In genomic region chr1:36457691-36458090, GRCh38 we compare ENCODE assay signal across 11 cellular contexts. TPM values are rescaled to one million over a fixed set of nuclear protein-coding genes. Genes with fewer than 3 reads are reported as not detected.
DNase-seq lines count a peak whose midpoint lies in the region; ATAC-seq and TF ChIP-seq lines count a peak whose summit lies in the region.
"Had no signal": no experiment of that assay in that cellular context is flagged by ENCODE, and none has a peak within 500 bp of the region (broad histone marks: within the 10 kb centered on the region; RNA-seq: fewer than 3 reads in every experiment).

No MANE protein-coding gene starts in this region.

- CTCF ChIA-PET in RWPE1 (lab: Yijun Ruan, JAX) = no interaction called here

- POLR2A ChIA-PET in RWPE1 (lab: Yijun Ruan, JAX; ENCODE audit: low non-redundant PET) = no interaction called here

- H3K27me3 Mint-ChIP-seq in activated naive CD8-positive, alpha-beta T cell treated with anti-CD3 and anti-CD28 coated beads for 36 hours = no peaks in the 10 kb centered on the region
- H3K27me3 Mint-ChIP-seq: naive B cell had no signal

- H3K9me3 Mint-ChIP-seq in activated naive CD8-positive, alpha-beta T cell treated with anti-CD3 and anti-CD28 coated beads for 36 hours = no peaks in the 10 kb centered on the region
- H3K9me3 Mint-ChIP-seq: naive B cell had no signal

- TF ChIP-seq CTCF in RWPE1 (conservative IDR thresholded peaks at IDR 0.05; ENCODE audit: low read depth) = no peak

- H3K36me3 ChIP-seq in KOPT-K1 (ENCODE audit: insufficient read depth, low read length) = peaks cover 81% of the 10 kb centered on the region

- H3K4me3 Mint-ChIP-seq in activated naive CD8-positive, alpha-beta T cell treated with anti-CD3 and anti-CD28 coated beads for 36 hours = no peak overlapping the region

- peaks cover 33% of the 10 kb centered on the region for H3K4me1 Mint-ChIP-seq in activated naive CD8-positive, alpha-beta T cell treated with anti-CD3 and anti-CD28 coated beads for 36 hours

- H3K36me3 Mint-ChIP-seq in activated naive CD8-positive, alpha-beta T cell treated with anti-CD3 and anti-CD28 coated beads for 36 hours = peaks cover 27% of the 10 kb centered on the region

- peak overlapping the region; percentile 86 for H3K27ac Mint-ChIP-seq in activated naive CD8-positive, alpha-beta T cell treated with anti-CD3 and anti-CD28 coated beads for 36 hours

- no peak for ATAC-seq in HG03135 (IDR thresholded peaks at IDR 0.05; ENCODE audit: unreplicated experiment)

- H3K9me3 ChIP-seq in KOPT-K1 (ENCODE audit: insufficient read depth, low read length, poor library complexity, severe bottlenecking) = no peaks in the 10 kb centered on the region

- peak; percentile 78 to 85 for DNase-seq in AML-193 (lab: John Stamatoyannopoulos, UW)
- DNase-seq in activated naive CD8-positive, alpha-beta T cell treated with anti-CD3 and anti-CD28 coated beads for 36 hours = no peak
- DNase-seq in RWPE1 (ENCODE audit: low spot score) = no peak
- DNase-seq in SW 1271 (lab: John Stamatoyannopoulos, UW) = no peak
- DNase-seq: activated effector memory CD4-positive, alpha-beta T cell treated with anti-CD3 and anti-CD28 coated beads, Interleukin-2, amount 50 U/mL, for 16 hours; C1 segment of cervical spinal cord; effector CD8-positive, alpha-beta T cell; hypothalamus; naive B cell had no signal

- H3K27ac ChIP-seq in KOPT-K1 (ENCODE audit: low read depth, low read length, poor library complexity, severe bottlenecking) (peak overlapping the region; percentile 60), RWPE1 (no peak overlapping the region)

RNA-seq across cellular contexts. Expression of gene MRPS15, which starts 6.5 kb away (rescaled TPM):
- total RNA-seq in activated naive CD8-positive, alpha-beta T cell treated with anti-CD3 and anti-CD28 coated beads for 36 hours = 100 to 1,000 TPM; 137 to 149 TPM

RNA-seq across cellular contexts. Expression of gene OSCP1, which starts 7.4 kb away (rescaled TPM):
- 1 to 10 TPM; 2.4 to 2.7 TPM for total RNA-seq in activated naive CD8-positive, alpha-beta T cell treated with anti-CD3 and anti-CD28 coated beads for 36 hours

RNA-seq across cellular contexts. Expression of gene CSF3R, which starts 25.0 kb away (rescaled TPM):
- total RNA-seq in activated naive CD8-positive, alpha-beta T cell treated with anti-CD3 and anti-CD28 coated beads for 36 hours = under 1 TPM; 0.04 to 0.06 TPM

RNA-seq across cellular contexts. Expression of gene LSM10, which starts 60.0 kb away (rescaled TPM):
- 10 to 100 TPM; 64.1 to 66.8 TPM for total RNA-seq in activated naive CD8-positive, alpha-beta T cell treated with anti-CD3 and anti-CD28 coated beads for 36 hours

Comparison
In these comparisons a context has a peak if more than half of its experiments do, and no peak if none do; other contexts are left out.
1. DNase-seq: peak in AML-193 (2 of 2); none in activated naive CD8-positive, alpha-beta T cell treated with anti-CD3 and anti-CD28 coated beads for 36 hours (single experiment), RWPE1 (single experiment) and SW 1271 (0 of 2).